In genomic region chr1:64856564-64856963, GRCh38 we compare ENCODE assay signal across 12 cellular contexts.
A peak's percentile ranks its signal among the peaks of the same experiment; 100 is the strongest.
DNase-seq lines count a peak whose midpoint lies in the region; ATAC-seq and TF ChIP-seq lines count a peak whose summit lies in the region.
"Had no signal": no experiment of that assay in that cellular context is flagged by ENCODE, and none has a peak within 500 bp of the region (broad histone marks: within the 10 kb centered on the region; RNA-seq: fewer than 3 reads in every experiment).

No MANE protein-coding gene starts in this region.

- no peaks in the 10 kb centered on the region for H3K27me3 ChIP-seq in upper lobe of left lung
- H3K27me3 ChIP-seq: BLaER1 treated with 17β-estradiol and CSF1 and Interleukin-3, amounts not matched to agents 10 nM and 100 nM had no signal

- WGBS in upper lobe of left lung, 2 donors = 45 to 65% methylated on average over 9 to 10 of the region's 10 CpGs

- no peak for TF ChIP-seq CTCF in upper lobe of left lung (IDR thresholded peaks at IDR 0.05)

- DNase-seq in Right ventricle myocardium inferior (ENCODE audit: missing footprints) (no peak), left cardiac atrium (no peak), SK-N-MC (ENCODE audit: low read depth, low spot score) (no peak), islet precursor cell (peak; percentile 51), upper lobe of left lung (peak in 1 of 2 donors; percentile 79)
- DNase-seq: activated CD4-positive, CD25-positive, alpha-beta regulatory T cell; NCI-H1417 had no signal

- H3K36me3 ChIP-seq in SK-N-MC (ENCODE audit: insufficient read depth, low read length) (peaks cover 96% of the 10 kb centered on the region), upper lobe of left lung (peaks cover 20 to 90% (median 67%) of the 10 kb centered on the region in 4 donors)

- H3K9ac ChIP-seq in SK-N-MC (ENCODE audit: insufficient read length) = no peak overlapping the region
- H3K9ac ChIP-seq: BLaER1 treated with 17β-estradiol and CSF1 and Interleukin-3, amounts not matched to agents 10 nM and 100 nM had no signal

- H3K4me3 ChIP-seq in SK-N-MC = no peak overlapping the region
- no peak overlapping the region for H3K4me3 ChIP-seq in upper lobe of left lung
- H3K4me3 ChIP-seq: BLaER1 treated with 17β-estradiol and CSF1 and Interleukin-3, amounts not matched to agents 10 nM and 100 nM had no signal

- TF ChIP-seq POLR2A in upper lobe of left lung (IDR thresholded peaks at IDR 0.05) = no peak

- intact Hi-C loops in Right ventricle myocardium inferior (cut with DNase I) (no loop called here), left cardiac atrium (cut with DNase I) (no loop called here)

- H3K27ac ChIP-seq in SK-N-MC (peak overlapping the region; percentile 76), upper lobe of left lung (peak overlapping the region in 1 of 4 donors; percentile 2)
- H3K27ac ChIP-seq: BLaER1 treated with 17β-estradiol and CSF1 and Interleukin-3, amounts not matched to agents 10 nM and 100 nM had no signal

- peak; percentile 26 for ATAC-seq in Right ventricle myocardium inferior
- no peak for ATAC-seq in left cardiac atrium
- peak; percentile 8 to 57 for ATAC-seq in upper lobe of left lung (ENCODE audit: low FRiP score in 2 of 2)
- no peak for ATAC-seq in activated CD4-positive, CD25-positive, alpha-beta regulatory T cell treated with anti-CD3 and anti-CD28 coated beads, Interleukin-2, amount 50 U/mL, for 24 hours
- no peak for ATAC-seq in GM21786 (IDR thresholded peaks at IDR 0.05; ENCODE audit: unreplicated experiment)
- no peak for ATAC-seq in HG03469 (IDR thresholded peaks at IDR 0.05; ENCODE audit: unreplicated experiment)
- ATAC-seq: Panc1 had no signal

- H3K4me1 ChIP-seq in upper lobe of left lung = peaks cover 0 to 5% (median 2%) of the 10 kb centered on the region in 4 donors

- H3K9me3 ChIP-seq in SK-N-MC (ENCODE audit: low read depth, low read length) (no peaks in the 10 kb centered on the region), upper lobe of left lung (no peaks in the 10 kb centered on the region)
- H3K9me3 ChIP-seq: BLaER1 treated with 17β-estradiol and CSF1 and Interleukin-3, amounts not matched to agents 10 nM and 100 nM had no signal

- no peak for TF ChIP-seq EP300 in upper lobe of left lung (IDR thresholded peaks at IDR 0.05)

Comparison
In these comparisons a context has a peak if more than half of its experiments do, and no peak if none do; other contexts are left out.
1. ATAC-seq: peak in Right ventricle myocardium inferior (single experiment) and upper lobe of left lung (2 of 2); none in left cardiac atrium (0 of 2), activated CD4-positive, CD25-positive, alpha-beta regulatory T cell treated with anti-CD3 and anti-CD28 coated beads, Interleukin-2, amount 50 U/mL, for 24 hours (0 of 2), GM21786 (single experiment) and HG03469 (single experiment).